In genomic region chr1:28370220-28371010, GRCh38 we compare ENCODE assay signal across 1 cellular context.
TF ChIP-seq lines count a peak whose summit lies in the region.

No MANE protein-coding gene starts in this region.

TF ChIP-seq in HEK293, 187 proteins besides CTCF, POLR2A, EP300 and RAD21 (continued from another document):
- TF ChIP-seq PATZ1 (tag by site-specific recombination; IDR thresholded peaks at IDR 0.05) (no peak), ZNF660 (tag by site-specific recombination; IDR thresholded peaks at IDR 0.05) (0 out of 2 replicates have a peak, but pooled peaks have one; percentile 7), ZNF394 (tag by site-specific recombination; IDR thresholded peaks at IDR 0.05; ENCODE audit: borderline replicate concordance) (0 out of 2 replicates have a peak, but pooled peaks have one; percentile 2), ZNF341 (tag by site-specific recombination; IDR thresholded peaks at IDR 0.05; ENCODE audit: low read depth) (no peak), ZNF350 (tag by site-specific recombination; IDR thresholded peaks at IDR 0.05) (no peak), ZNF311 (tag by site-specific recombination; IDR thresholded peaks at IDR 0.05; ENCODE audit: borderline replicate concordance) (no peak), ZNF221 (tag by site-specific recombination; IDR thresholded peaks at IDR 0.05; ENCODE audit: borderline replicate concordance) (no peak), SCRT2 (tag by site-specific recombination; IDR thresholded peaks at IDR 0.05) (no peak), PRDM4 (tag by site-specific recombination; IDR thresholded peaks at IDR 0.05) (0 out of 2 replicates have a peak, but pooled peaks have one; percentile 4), ZNF133 (tag by site-specific recombination; IDR thresholded peaks at IDR 0.05) (no peak), ZNF146 (tag by site-specific recombination; IDR thresholded peaks at IDR 0.05) (peak; percentile 1; the same call in 1 of the 2 replicates), ZNF692 (tag by site-specific recombination; IDR thresholded peaks at IDR 0.05) (no peak)
